23 cellular contexts compared by ENCODE assay signal in genomic region chr10:66788142-66788541, GRCh38.
DNase-seq lines count a peak whose midpoint lies in the region; ATAC-seq and TF ChIP-seq lines count a peak whose summit lies in the region.
"Had no signal": no experiment of that assay in that cellular context is flagged by ENCODE, and none has a peak within 500 bp of the region (broad histone marks: within the 10 kb centered on the region; RNA-seq: fewer than 3 reads in every experiment).

No MANE protein-coding gene starts in this region.

- DNase-seq in adipocyte (ENCODE audit: low read depth) (no peak), RWPE1 (ENCODE audit: low spot score) (no peak), NOMO-1 treated with dmso at 0.1 percent for 144 hours (lab: John Stamatoyannopoulos, UW; ENCODE audit: unreplicated experiment) (no peak), DMS 273 (lab: John Stamatoyannopoulos, UW; ENCODE audit: unreplicated experiment) (no peak)
- DNase-seq in activated CD8-positive, alpha-beta memory T cell treated with anti-CD3 and anti-CD28 coated beads, Interleukin-2, amount 50 U/mL, for 4 hours, result no peak
- DNase-seq: activated CD4-positive, alpha-beta memory T cell treated with anti-CD3 and anti-CD28 coated beads, Interleukin-2, amount 10 ng/mL, durations not matched to agents 7 days and 5 days; activated CD8-positive, alpha-beta memory T cell treated with anti-CD3 and anti-CD28 coated beads, Interleukin-2, amount 50 U/mL, for 48 hours; activated naive CD4-positive, alpha-beta T cell treated with anti-CD3 and anti-CD28 coated beads for 36 hours; amniotic stem cell; C1 segment of cervical spinal cord; dermis blood vessel endothelial cell; hypothalamus; mucosa of descending colon; NCI-H1048; NCI-H1694; ovary; stimulated activated CD8-positive, alpha-beta memory T cell treated with anti-CD3 and anti-CD28 coated beads, Interleukin-4, amount 100 ng/mL, for 48 hours; T-helper 2 cell; testis had no signal

- peaks cover 8% of the 10 kb centered on the region for H3K4me1 ChIP-seq in adipocyte (ENCODE audit: control insufficient read depth, insufficient read depth, low read length)
- peaks cover 0 to 4% of the 10 kb centered on the region in 2 donors for H3K4me1 ChIP-seq in muscle layer of duodenum (ENCODE audit: control insufficient read depth in 1 of 2, insufficient read depth in 2 of 2, low read length in 2 of 2)
- H3K4me1 ChIP-seq: testis, vagina had no signal

- H3K27me3 ChIP-seq in adipocyte (replicated peaks; ENCODE audit: control insufficient read depth, insufficient read depth, low read length) (no peaks in the 10 kb centered on the region), muscle layer of duodenum (ENCODE audit: low read depth, low read length) (no peaks in the 10 kb centered on the region)
- H3K27me3 ChIP-seq: ovary, testis, vagina had no signal

- H3K27ac ChIP-seq in muscle layer of duodenum (ENCODE audit: low read length) (no peak overlapping the region), RWPE1 (no peak overlapping the region)
- H3K27ac ChIP-seq: ovary, testis, vagina had no signal

- H3K9ac ChIP-seq in adipocyte (ENCODE audit: low read length), result peak overlapping the region; percentile 4

- no peak for TF ChIP-seq CTCF in RWPE1 (conservative IDR thresholded peaks at IDR 0.05; ENCODE audit: low read depth)

- no peaks in the 10 kb centered on the region for H3K9me3 ChIP-seq in adipocyte (ENCODE audit: control insufficient read depth, low read length)
- H3K9me3 ChIP-seq in muscle layer of duodenum (ENCODE audit: control insufficient read depth in 1 of 2, low read length in 2 of 2), result no peaks in the 10 kb centered on the region
- H3K9me3 ChIP-seq: mucosa of descending colon, ovary, testis, vagina had no signal

- peak; percentile 34 for ATAC-seq in HG02798 (IDR thresholded peaks at IDR 0.05; ENCODE audit: poor library complexity, unreplicated experiment)
- ATAC-seq: mucosa of descending colon, Right ventricle myocardium inferior had no signal

- CTCF ChIA-PET in RWPE1 (lab: Yijun Ruan, JAX), result interaction anchor here (0.7 kb wide), 1 partner anchor 9 kb away, joined by 3 read pairs; no protein-coding TSS in a partner anchor

- peak overlapping the region; percentile 30 for H3K4me3 ChIP-seq in adipocyte (ENCODE audit: low read length)
- H3K4me3 ChIP-seq in muscle layer of duodenum (ENCODE audit: low read depth in 1 of 2, low read length in 2 of 2), result peak overlapping the region; percentile 34 to 43
- H3K4me3 ChIP-seq: mucosa of descending colon, ovary, testis, vagina had no signal

- H3K36me3 ChIP-seq in adipocyte (ENCODE audit: control insufficient read depth, insufficient read depth, low read length, severe bottlenecking) (no peaks in the 10 kb centered on the region), muscle layer of duodenum (ENCODE audit: control insufficient read depth in 1 of 2, insufficient read depth in 2 of 2, low read length in 2 of 2) (no peaks in the 10 kb centered on the region)
- H3K36me3 ChIP-seq: ovary, vagina had no signal

- POLR2A ChIA-PET in RWPE1 (lab: Yijun Ruan, JAX; ENCODE audit: low non-redundant PET), result no interaction called here
